Comparison of ENCODE assay signal across 1 cellular context in the genomic region with DNA sequence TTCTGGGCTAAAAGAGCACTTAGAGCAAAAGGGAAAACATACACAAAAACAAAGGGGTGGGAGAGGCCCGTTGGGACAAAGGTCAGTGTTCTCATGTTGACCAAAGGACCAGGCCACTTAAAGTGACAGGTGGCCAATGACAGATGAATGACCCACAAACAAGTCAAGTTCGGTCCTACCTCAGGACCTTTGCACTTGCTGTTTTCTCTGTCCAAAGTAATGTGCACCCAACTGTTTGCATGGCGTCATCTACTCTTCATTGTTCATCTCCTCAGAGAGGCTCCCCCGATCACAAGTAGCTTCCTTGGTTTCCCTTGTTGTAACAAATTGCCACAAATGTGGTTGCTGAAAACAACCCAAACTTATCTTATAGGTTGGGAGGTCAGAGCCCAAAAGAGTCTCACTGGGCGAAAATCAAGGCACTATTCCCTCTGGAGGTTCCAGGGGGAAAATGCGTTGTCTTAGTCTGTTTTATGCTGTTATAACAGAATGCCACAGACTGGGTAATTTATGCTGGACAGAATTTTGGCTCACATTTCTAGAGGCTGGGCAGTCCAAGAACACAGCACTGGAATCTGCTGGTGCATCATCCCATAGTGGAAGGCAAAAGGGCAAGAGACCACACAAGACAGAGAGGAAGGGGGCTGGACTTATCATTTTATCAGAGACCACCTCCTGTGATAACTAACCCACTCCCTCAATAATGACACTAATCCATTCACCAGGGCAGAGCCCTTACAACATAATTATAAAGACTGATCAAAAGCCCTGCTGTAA.
A peak's percentile ranks its signal among the peaks of the same experiment; 100 is the strongest.
TF ChIP-seq lines count a peak whose summit lies in the region.

No MANE protein-coding gene starts in this region.

TF ChIP-seq in HepG2, 621 proteins besides CTCF, POLR2A, EP300 and RAD21 (continued from another document and continues in another):
- TF ChIP-seq MED13 (CRISPR knock-in tag; IDR thresholded peaks at IDR 0.05) (no peak), ZFX (CRISPR knock-in tag; IDR thresholded peaks at IDR 0.05; ENCODE audit: low read depth) (peak; percentile 56), NCOA2 (CRISPR knock-in tag; IDR thresholded peaks at IDR 0.05) (peak; percentile 81), ZNF546 (CRISPR knock-in tag; conservative IDR thresholded peaks at IDR 0.05) (no peak), YEATS4 (CRISPR knock-in tag; IDR thresholded peaks at IDR 0.05; ENCODE audit: borderline replicate concordance) (no peak), HNRNPLL (IDR thresholded peaks at IDR 0.05; ENCODE audit: low read depth, low read length, poor library complexity, severe bottlenecking) (no peak), ZNF101 (CRISPR knock-in tag; IDR thresholded peaks at IDR 0.05; ENCODE audit: borderline replicate concordance, low read depth) (no peak), ZNF672 (CRISPR knock-in tag; IDR thresholded peaks at IDR 0.05) (no peak), ZNF264 (CRISPR knock-in tag; IDR thresholded peaks at IDR 0.05) (peak; percentile 85), CREB3 (CRISPR knock-in tag; IDR thresholded peaks at IDR 0.05) (no peak), RCOR2 (CRISPR knock-in tag; IDR thresholded peaks at IDR 0.05) (peak; percentile 100), ZFP36 (IDR thresholded peaks at IDR 0.05; ENCODE audit: borderline replicate concordance, low read depth, low read length, partially characterized antibody) (no peak), ZBTB42 (CRISPR knock-in tag; IDR thresholded peaks at IDR 0.05) (no peak), ELF3 (CRISPR knock-in tag; IDR thresholded peaks at IDR 0.05) (peak; percentile 39), ATF1 (CRISPR knock-in tag; IDR thresholded peaks at IDR 0.05) (no peak; the same call in 1 of the 2 replicates), STAT6 (CRISPR knock-in tag; IDR thresholded peaks at IDR 0.05; ENCODE audit: borderline replicate concordance) (no peak), TBP (CRISPR knock-in tag; IDR thresholded peaks at IDR 0.05) (no peak), PHF5A (CRISPR knock-in tag; IDR thresholded peaks at IDR 0.05; ENCODE audit: low read depth, unreplicated experiment) (no peak), SAFB2 (CRISPR knock-in tag; IDR thresholded peaks at IDR 0.05; ENCODE audit: borderline replicate concordance, low read depth) (no peak), RFXAP (CRISPR knock-in tag; IDR thresholded peaks at IDR 0.05; ENCODE audit: borderline replicate concordance) (peak; percentile 54; the same call in 1 of the 2 replicates), ZNF720 (CRISPR knock-in tag; IDR thresholded peaks at IDR 0.05) (no peak), NFRKB (IDR thresholded peaks at IDR 0.05) (no peak), KLF6 (CRISPR knock-in tag; IDR thresholded peaks at IDR 0.05) (no peak), MIER2 (CRISPR knock-in tag; IDR thresholded peaks at IDR 0.05) (0 out of 2 replicates have a peak, but pooled peaks have one; percentile 40), TFAP4 (IDR thresholded peaks at IDR 0.05; ENCODE audit: borderline replicate concordance, low read depth) (peak; percentile 4; the same call in 1 of the 2 replicates), KMT2B (CRISPR knock-in tag; IDR thresholded peaks at IDR 0.05) (no peak), NKX3-1 (CRISPR knock-in tag; IDR thresholded peaks at IDR 0.05) (peak; percentile 78), ZNF136 (CRISPR knock-in tag; IDR thresholded peaks at IDR 0.05; ENCODE audit: low read depth) (no peak), EEA1 (CRISPR knock-in tag; IDR thresholded peaks at IDR 0.05; ENCODE audit: borderline replicate concordance) (no peak), ZNF235 (CRISPR knock-in tag; IDR thresholded peaks at IDR 0.05; ENCODE audit: borderline replicate concordance) (no peak), PCBP1 (IDR thresholded peaks at IDR 0.05; ENCODE audit: borderline replicate concordance, low read depth, low read length) (no peak), FOXK1 (CRISPR knock-in tag; IDR thresholded peaks at IDR 0.05; ENCODE audit: borderline replicate concordance, low read depth) (peak; percentile 78; the same call in 1 of the 2 replicates), KLF16 (CRISPR knock-in tag; IDR thresholded peaks at IDR 0.05) (no peak), NFKBIZ (CRISPR knock-in tag; IDR thresholded peaks at IDR 0.05) (no peak), MEF2D (CRISPR knock-in tag; IDR thresholded peaks at IDR 0.05) (0 out of 2 replicates have a peak, but pooled peaks have one; percentile 3), RXRB (CRISPR knock-in tag; IDR thresholded peaks at IDR 0.05; ENCODE audit: borderline replicate concordance) (peak; percentile 87), AGO2 (optimal IDR thresholded peaks at IDR 0.05; ENCODE audit: low read depth, low read length) (no peak)
- TF ChIP-seq, protein P1, sequence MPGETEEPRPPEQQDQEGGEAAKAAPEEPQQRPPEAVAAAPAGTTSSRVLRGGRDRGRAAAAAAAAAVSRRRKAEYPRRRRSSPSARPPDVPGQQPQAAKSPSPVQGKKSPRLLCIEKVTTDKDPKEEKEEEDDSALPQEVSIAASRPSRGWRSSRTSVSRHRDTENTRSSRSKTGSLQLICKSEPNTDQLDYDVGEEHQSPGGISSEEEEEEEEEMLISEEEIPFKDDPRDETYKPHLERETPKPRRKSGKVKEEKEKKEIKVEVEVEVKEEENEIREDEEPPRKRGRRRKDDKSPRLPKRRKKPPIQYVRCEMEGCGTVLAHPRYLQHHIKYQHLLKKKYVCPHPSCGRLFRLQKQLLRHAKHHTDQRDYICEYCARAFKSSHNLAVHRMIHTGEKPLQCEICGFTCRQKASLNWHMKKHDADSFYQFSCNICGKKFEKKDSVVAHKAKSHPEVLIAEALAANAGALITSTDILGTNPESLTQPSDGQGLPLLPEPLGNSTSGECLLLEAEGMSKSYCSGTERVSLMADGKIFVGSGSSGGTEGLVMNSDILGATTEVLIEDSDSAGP (CRISPR knock-in tag; IDR thresholded peaks at IDR 0.05; ENCODE audit: borderline replicate concordance), result peak; percentile 98
- TF ChIP-seq, protein P2, sequence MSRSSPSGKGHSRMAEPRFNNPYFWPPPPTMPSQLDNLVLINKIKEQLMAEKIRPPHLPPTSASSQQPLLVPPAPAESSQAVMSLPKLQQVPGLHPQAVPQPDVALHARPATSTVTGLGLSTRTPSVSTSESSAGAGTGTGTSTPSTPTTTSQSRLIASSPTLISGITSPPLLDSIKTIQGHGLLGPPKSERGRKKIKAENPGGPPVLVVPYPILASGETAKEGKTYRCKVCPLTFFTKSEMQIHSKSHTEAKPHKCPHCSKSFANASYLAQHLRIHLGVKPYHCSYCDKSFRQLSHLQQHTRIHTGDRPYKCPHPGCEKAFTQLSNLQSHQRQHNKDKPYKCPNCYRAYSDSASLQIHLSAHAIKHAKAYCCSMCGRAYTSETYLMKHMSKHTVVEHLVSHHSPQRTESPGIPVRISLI (CRISPR knock-in tag; IDR thresholded peaks at IDR 0.05; ENCODE audit: borderline replicate concordance), result no peak
- TF ChIP-seq, protein P3, sequence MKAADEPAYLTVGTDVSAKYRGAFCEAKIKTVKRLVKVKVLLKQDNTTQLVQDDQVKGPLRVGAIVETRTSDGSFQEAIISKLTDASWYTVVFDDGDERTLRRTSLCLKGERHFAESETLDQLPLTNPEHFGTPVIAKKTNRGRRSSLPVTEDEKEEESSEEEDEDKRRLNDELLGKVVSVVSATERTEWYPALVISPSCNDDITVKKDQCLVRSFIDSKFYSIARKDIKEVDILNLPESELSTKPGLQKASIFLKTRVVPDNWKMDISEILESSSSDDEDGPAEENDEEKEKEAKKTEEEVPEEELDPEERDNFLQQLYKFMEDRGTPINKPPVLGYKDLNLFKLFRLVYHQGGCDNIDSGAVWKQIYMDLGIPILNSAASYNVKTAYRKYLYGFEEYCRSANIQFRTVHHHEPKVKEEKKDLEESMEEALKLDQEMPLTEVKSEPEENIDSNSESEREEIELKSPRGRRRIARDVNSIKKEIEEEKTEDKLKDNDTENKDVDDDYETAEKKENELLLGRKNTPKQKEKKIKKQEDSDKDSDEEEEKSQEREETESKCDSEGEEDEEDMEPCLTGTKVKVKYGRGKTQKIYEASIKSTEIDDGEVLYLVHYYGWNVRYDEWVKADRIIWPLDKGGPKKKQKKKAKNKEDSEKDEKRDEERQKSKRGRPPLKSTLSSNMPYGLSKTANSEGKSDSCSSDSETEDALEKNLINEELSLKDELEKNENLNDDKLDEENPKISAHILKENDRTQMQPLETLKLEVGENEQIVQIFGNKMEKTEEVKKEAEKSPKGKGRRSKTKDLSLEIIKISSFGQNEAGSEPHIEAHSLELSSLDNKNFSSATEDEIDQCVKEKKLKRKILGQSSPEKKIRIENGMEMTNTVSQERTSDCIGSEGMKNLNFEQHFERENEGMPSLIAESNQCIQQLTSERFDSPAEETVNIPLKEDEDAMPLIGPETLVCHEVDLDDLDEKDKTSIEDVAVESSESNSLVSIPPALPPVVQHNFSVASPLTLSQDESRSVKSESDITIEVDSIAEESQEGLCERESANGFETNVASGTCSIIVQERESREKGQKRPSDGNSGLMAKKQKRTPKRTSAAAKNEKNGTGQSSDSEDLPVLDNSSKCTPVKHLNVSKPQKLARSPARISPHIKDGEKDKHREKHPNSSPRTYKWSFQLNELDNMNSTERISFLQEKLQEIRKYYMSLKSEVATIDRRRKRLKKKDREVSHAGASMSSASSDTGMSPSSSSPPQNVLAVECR (CRISPR knock-in tag; IDR thresholded peaks at IDR 0.05; ENCODE audit: borderline replicate concordance), result peak; percentile 72; the same call in 1 of the 2 replicates
- TF ChIP-seq, protein P4, sequence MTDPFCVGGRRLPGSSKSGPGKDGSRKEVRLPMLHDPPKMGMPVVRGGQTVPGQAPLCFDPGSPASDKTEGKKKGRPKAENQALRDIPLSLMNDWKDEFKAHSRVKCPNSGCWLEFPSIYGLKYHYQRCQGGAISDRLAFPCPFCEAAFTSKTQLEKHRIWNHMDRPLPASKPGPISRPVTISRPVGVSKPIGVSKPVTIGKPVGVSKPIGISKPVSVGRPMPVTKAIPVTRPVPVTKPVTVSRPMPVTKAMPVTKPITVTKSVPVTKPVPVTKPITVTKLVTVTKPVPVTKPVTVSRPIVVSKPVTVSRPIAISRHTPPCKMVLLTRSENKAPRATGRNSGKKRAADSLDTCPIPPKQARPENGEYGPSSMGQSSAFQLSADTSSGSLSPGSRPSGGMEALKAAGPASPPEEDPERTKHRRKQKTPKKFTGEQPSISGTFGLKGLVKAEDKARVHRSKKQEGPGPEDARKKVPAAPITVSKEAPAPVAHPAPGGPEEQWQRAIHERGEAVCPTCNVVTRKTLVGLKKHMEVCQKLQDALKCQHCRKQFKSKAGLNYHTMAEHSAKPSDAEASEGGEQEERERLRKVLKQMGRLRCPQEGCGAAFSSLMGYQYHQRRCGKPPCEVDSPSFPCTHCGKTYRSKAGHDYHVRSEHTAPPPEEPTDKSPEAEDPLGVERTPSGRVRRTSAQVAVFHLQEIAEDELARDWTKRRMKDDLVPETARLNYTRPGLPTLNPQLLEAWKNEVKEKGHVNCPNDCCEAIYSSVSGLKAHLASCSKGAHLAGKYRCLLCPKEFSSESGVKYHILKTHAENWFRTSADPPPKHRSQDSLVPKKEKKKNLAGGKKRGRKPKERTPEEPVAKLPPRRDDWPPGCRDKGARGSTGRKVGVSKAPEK (CRISPR knock-in tag; IDR thresholded peaks at IDR 0.05; ENCODE audit: borderline replicate concordance), result no peak
- TF ChIP-seq, protein P5, sequence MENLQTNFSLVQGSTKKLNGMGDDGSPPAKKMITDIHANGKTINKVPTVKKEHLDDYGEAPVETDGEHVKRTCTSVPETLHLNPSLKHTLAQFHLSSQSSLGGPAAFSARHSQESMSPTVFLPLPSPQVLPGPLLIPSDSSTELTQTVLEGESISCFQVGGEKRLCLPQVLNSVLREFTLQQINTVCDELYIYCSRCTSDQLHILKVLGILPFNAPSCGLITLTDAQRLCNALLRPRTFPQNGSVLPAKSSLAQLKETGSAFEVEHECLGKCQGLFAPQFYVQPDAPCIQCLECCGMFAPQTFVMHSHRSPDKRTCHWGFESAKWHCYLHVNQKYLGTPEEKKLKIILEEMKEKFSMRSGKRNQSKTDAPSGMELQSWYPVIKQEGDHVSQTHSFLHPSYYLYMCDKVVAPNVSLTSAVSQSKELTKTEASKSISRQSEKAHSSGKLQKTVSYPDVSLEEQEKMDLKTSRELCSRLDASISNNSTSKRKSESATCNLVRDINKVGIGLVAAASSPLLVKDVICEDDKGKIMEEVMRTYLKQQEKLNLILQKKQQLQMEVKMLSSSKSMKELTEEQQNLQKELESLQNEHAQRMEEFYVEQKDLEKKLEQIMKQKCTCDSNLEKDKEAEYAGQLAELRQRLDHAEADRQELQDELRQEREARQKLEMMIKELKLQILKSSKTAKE (CRISPR knock-in tag; IDR thresholded peaks at IDR 0.05; ENCODE audit: borderline replicate concordance), result no peak
- TF ChIP-seq, protein P6, sequence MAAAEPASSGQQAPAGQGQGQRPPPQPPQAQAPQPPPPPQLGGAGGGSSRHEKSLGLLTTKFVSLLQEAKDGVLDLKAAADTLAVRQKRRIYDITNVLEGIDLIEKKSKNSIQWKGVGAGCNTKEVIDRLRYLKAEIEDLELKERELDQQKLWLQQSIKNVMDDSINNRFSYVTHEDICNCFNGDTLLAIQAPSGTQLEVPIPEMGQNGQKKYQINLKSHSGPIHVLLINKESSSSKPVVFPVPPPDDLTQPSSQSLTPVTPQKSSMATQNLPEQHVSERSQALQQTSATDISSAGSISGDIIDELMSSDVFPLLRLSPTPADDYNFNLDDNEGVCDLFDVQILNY (CRISPR knock-in tag; conservative IDR thresholded peaks at IDR 0.05), result no peak
